Comparison of ENCODE assay signal across 8 cellular contexts in genomic region chr12:62123721-62124203, GRCh38.
DNase-seq lines count a peak whose midpoint lies in the region; ATAC-seq lines count a peak whose summit lies in the region.

No MANE protein-coding gene starts in this region.

- no peak overlapping the region for H3K4ac ChIP-seq in mesendoderm (ENCODE audit: low read depth, low read length)

- H4K5ac ChIP-seq in mesendoderm (ENCODE audit: low read length), result no peak overlapping the region

- no peak overlapping the region for H3K18ac ChIP-seq in mesendoderm (ENCODE audit: low read length)

- no peak overlapping the region for H2BK120ac ChIP-seq in mesendoderm (ENCODE audit: low read depth, low read length)

- H2BK5ac ChIP-seq in mesendoderm (ENCODE audit: low read length), result no peak overlapping the region

- H3K9ac ChIP-seq in mesendoderm (ENCODE audit: low read length), result no peak overlapping the region

- WGBS in mesendoderm (ENCODE audit: extremely low coverage, insufficient coverage, low lambda C conversion rate), result no CpG with 5 or more reads among the region's 4 CpGs

- no peak overlapping the region for H3K23ac ChIP-seq in mesendoderm (ENCODE audit: low read length)

- no peaks in the 10 kb centered on the region for H3K36me3 ChIP-seq in mesendoderm (ENCODE audit: control insufficient read depth, insufficient read depth, low read length)

- peaks cover 1% of the 10 kb centered on the region for H3K4me1 ChIP-seq in mesendoderm (ENCODE audit: control insufficient read depth, low read depth, low read length)

- no peaks in the 10 kb centered on the region for H3K27me3 ChIP-seq in mesendoderm (ENCODE audit: insufficient read depth, low read length, poor library complexity)

- peaks cover 0 to 2% (median 0%) of the 10 kb centered on the region in 3 donors for H3K4me1 Mint-ChIP-seq in T-cell

- H3K79me1 ChIP-seq in mesendoderm (ENCODE audit: low read length), result no peaks in the 10 kb centered on the region

- H3K27ac Mint-ChIP-seq in T-cell, result no peak overlapping the region

- H2BK15ac ChIP-seq in mesendoderm (replicated peaks; ENCODE audit: low read depth), result no peak overlapping the region

- CTCF ChIA-PET in T-cell (lab: Charles Lee), result interaction anchor here (0.5 to 1.4 kb wide), 7 partner anchors 10 to 723 kb away, joined by 3 to 7 read pairs (median 4); a partner anchor contains a TSS

- H3K27me3 Mint-ChIP-seq in T-cell, result peaks cover 0 to 5% of the 10 kb centered on the region in 2 donors

- H3K56ac ChIP-seq in mesendoderm (ENCODE audit: low read length), result no peak overlapping the region

- H3K79me2 ChIP-seq in mesendoderm (ENCODE audit: control insufficient read depth, insufficient read depth, low read length), result no peaks in the 10 kb centered on the region

- no peak overlapping the region for H4K8ac ChIP-seq in mesendoderm (ENCODE audit: low read depth, low read length)

- peak; percentile 93 for ATAC-seq in GM21723 (IDR thresholded peaks at IDR 0.05; ENCODE audit: unreplicated experiment)
- ATAC-seq in T-cell (replicated peaks in 1 of 4), result peak in 3 of 4 experiments; percentile 54 to 70 (median 58)

- no peaks in the 10 kb centered on the region for H3K9me3 Mint-ChIP-seq in T-cell

- peak; percentile 63 for DNase-seq in SIG-M5 treated with dmso at 0.1 percent for 504 hours (lab: John Stamatoyannopoulos, UW; ENCODE audit: unreplicated experiment)
- no peak for DNase-seq in SIG-M5 (lab: John Stamatoyannopoulos, UW)
- DNase-seq in LHCN-M2 (ENCODE audit: low read depth), result peak; percentile 37
- DNase-seq in T-cell, result peak in 28 of 34 experiments; percentile 0 to 41 (median 20)
- peak; percentile 31 for DNase-seq in cerebellar cortex (ENCODE audit: low spot score)
- peak; percentile 76 for DNase-seq in mesendoderm
- peak; percentile 60 for DNase-seq in superior temporal gyrus (ENCODE audit: extremely low spot score)

- H3K36me3 Mint-ChIP-seq in T-cell, result no peaks in the 10 kb centered on the region

- no peak overlapping the region for H3K4me3 ChIP-seq in mesendoderm (ENCODE audit: low read length)

- H3K4me3 Mint-ChIP-seq in T-cell, result no peak overlapping the region

- no peak overlapping the region for H2AK5ac ChIP-seq in mesendoderm (ENCODE audit: low read length)

- POLR2A ChIA-PET in T-cell (lab: Charles Lee), result no interaction called here

- no peak overlapping the region for H3K4me2 ChIP-seq in mesendoderm (ENCODE audit: low read length)

- H3K27ac ChIP-seq in mesendoderm (ENCODE audit: low read depth, low read length), result no peak overlapping the region
